ENCODE assay signal across 21 cellular contexts in genomic region chr4:165368567-165368966, GRCh38. TPM values are rescaled to one million over a fixed set of nuclear protein-coding genes. Genes with fewer than 3 reads are reported as not detected.
A peak's percentile ranks its signal among the peaks of the same experiment; 100 is the strongest.
DNase-seq lines count a peak whose midpoint lies in the region; ATAC-seq, FAIRE-seq and TF ChIP-seq lines count a peak whose summit lies in the region.
"Had no signal": no experiment of that assay in that cellular context is flagged by ENCODE, and none has a peak within 500 bp of the region (broad histone marks: within the 10 kb centered on the region; RNA-seq: fewer than 3 reads in every experiment).

No MANE protein-coding gene starts in this region.

- H3K4me3 ChIP-seq in breast epithelium (no peak overlapping the region), K562 (no peak overlapping the region), HepG2 (replicated peaks in 1 of 3; ENCODE audit: insufficient read depth in 1 of 3, low read depth in 2 of 3, low read length in 3 of 3) (no peak overlapping the region)
- H3K4me3 ChIP-seq: BLaER1, GM23248 had no signal

- H3K27ac ChIP-seq in breast epithelium (no peak overlapping the region), K562 (ENCODE audit: extremely low read depth, low read depth, low read length) (no peak overlapping the region), HepG2 (ENCODE audit: extremely low read length, insufficient read depth, low read length) (peak overlapping the region; percentile 67)
- H3K27ac ChIP-seq: BLaER1, GM23248 had no signal

- TF ChIP-seq CTCF in MCF 10A (IDR thresholded peaks at IDR 0.05; ENCODE audit: unreplicated experiment) (no peak), breast epithelium (IDR thresholded peaks at IDR 0.05) (no peak), K562 (IDR thresholded peaks at IDR 0.05 in 2 of 3, conservative IDR thresholded peaks at IDR 0.05 in 1 of 3; ENCODE audit: insufficient read depth in 2 of 3, low read depth in 1 of 3, low read length in 3 of 3) (no peak), HepG2 (CRISPR knock-in tag; IDR thresholded peaks at IDR 0.05) (no peak)

- DNase-seq in NCI-H345 (lab: John Stamatoyannopoulos, UW) (peak; percentile 46), NCI-H345 treated with DMSO at 0.1 percent for 48 hours (lab: John Stamatoyannopoulos, UW; ENCODE audit: unreplicated experiment) (no peak), MCF 10A (ENCODE audit: unreplicated experiment) (peak; percentile 48), breast epithelium (ENCODE audit: low spot score in 2 of 2) (no peak), K562 (ENCODE audit: extremely low read depth in 1 of 4, low spot score in 3 of 4) (no peak), HepG2 (ENCODE audit: low spot score) (peak; percentile 20), NCI-H2227 (lab: John Stamatoyannopoulos, UW; ENCODE audit: unreplicated experiment) (no peak)
- DNase-seq: 8988T; CD4-positive, alpha-beta memory T cell; DMS153; DMS79; GDM1; GM23248; H7; HFFc6 had no signal

- H3K9me1 ChIP-seq in K562 (ENCODE audit: control insufficient read depth, insufficient read depth, low read length), result no peaks in the 10 kb centered on the region

- BruUV-seq in MCF 10A (replicated peaks; lab: Mats Ljungman, UMichigan), result no TSS peak
- BruUV-seq in K562 (replicated peaks; lab: Mats Ljungman, UMichigan), result no TSS peak
- BruUV-seq in HepG2 (replicated peaks; lab: Mats Ljungman, UMichigan), result no TSS peak

- no peak overlapping the region for H3K4me3 Mint-ChIP-seq in MCF 10A (ENCODE audit: unreplicated experiment)
- H3K4me3 Mint-ChIP-seq: CD14-positive monocyte, HFFc6 had no signal

- CTCF ChIA-PET in MCF 10A (lab: Yijun Ruan, JAX) (interaction anchor here (0.7 kb wide), 1 partner anchor 23 kb away, joined by 4 read pairs; no protein-coding TSS in a partner anchor), K562 (lab: Yijun Ruan, JAX; ENCODE audit: low intra/inter-chr PET ratio) (no interaction called here), HepG2 (lab: Yijun Ruan, JAX; ENCODE audit: low intra/inter-chr PET ratio, low total read pairs) (no interaction called here)

- H2AFZ ChIP-seq in K562 (ENCODE audit: low read depth, low read length) (no peak overlapping the region), HepG2 (ENCODE audit: low read length) (no peak overlapping the region)
- H2AFZ ChIP-seq: GM23248 had no signal

- H3K36me3 ChIP-seq in breast epithelium, result no peaks in the 10 kb centered on the region
- H3K36me3 ChIP-seq in K562 (ENCODE audit: control insufficient read depth, insufficient read depth, low read length), result no peaks in the 10 kb centered on the region
- no peaks in the 10 kb centered on the region for H3K36me3 ChIP-seq in HepG2 (replicated peaks in 1 of 2; ENCODE audit: control insufficient read depth in 1 of 2, insufficient read depth in 2 of 2, low read length in 2 of 2)
- H3K36me3 ChIP-seq: BLaER1 had no signal

- in situ Hi-C loops in K562 (cut with MboI) (no loop called here), HepG2 (cut with HindIII; ENCODE audit: extremely low pct_ligation_motif_present, low pct_unique_long_range_greater_than_20kb) (no loop called here)

- 18% methylated on average over 1 of the region's 1 CpG for WGBS in K562 (ENCODE audit: insufficient coverage, low coverage, missing lambda C conversion rate)
- WGBS in HepG2 (ENCODE audit: low lambda C conversion rate), result 88% methylated on average over 1 of the region's 1 CpG

- H3K27me3 ChIP-seq in breast epithelium, result no peaks in the 10 kb centered on the region
- H3K27me3 ChIP-seq in K562 (ENCODE audit: control insufficient read depth in 2 of 2, insufficient read depth in 2 of 2, low read length in 2 of 2), result no peaks in the 10 kb centered on the region
- H3K27me3 ChIP-seq in HepG2 (ENCODE audit: control insufficient read depth in 1 of 2, insufficient read depth in 2 of 2, low read length in 2 of 2), result no peaks in the 10 kb centered on the region
- H3K27me3 ChIP-seq: BLaER1 had no signal

- H3K79me2 ChIP-seq in K562 (ENCODE audit: control insufficient read depth, insufficient read depth, low read length) (no peaks in the 10 kb centered on the region), HepG2 (ENCODE audit: insufficient read depth, low read length) (no peaks in the 10 kb centered on the region)

- intact Hi-C loops in MCF 10A (cut with micrococcal nuclease), result loop anchor here (2.0 kb wide), 1 partner anchor 42 kb away; the partner anchor contains the start of gene MSMO1
- intact Hi-C loops in breast epithelium (cut with DNase I; ENCODE audit: low total_unique reads), result no loop called here
- intact Hi-C loops in K562 (cut with micrococcal nuclease), result no loop called here
- intact Hi-C loops in HepG2 (cut with micrococcal nuclease; ENCODE audit: unreplicated experiment), result no loop called here

- peak overlapping the region; percentile 51 for H3K27ac Mint-ChIP-seq in MCF 10A (ENCODE audit: low read depth, unreplicated experiment)
- H3K27ac Mint-ChIP-seq: CD4-positive, alpha-beta memory T cell; HFFc6 had no signal

- H3K4me1 Mint-ChIP-seq in MCF 10A (ENCODE audit: insufficient read depth, unreplicated experiment), result peaks cover 21% of the 10 kb centered on the region
- H3K4me1 Mint-ChIP-seq: CD4-positive, alpha-beta memory T cell had no signal

- no peak for TF ChIP-seq RAD21 in K562 (CRISPR knock-in tag; conservative IDR thresholded peaks at IDR 0.05 in 1 of 2, IDR thresholded peaks at IDR 0.05 in 1 of 2)
- no peak for TF ChIP-seq RAD21 in HepG2 (CRISPR knock-in tag; IDR thresholded peaks at IDR 0.05)

- TF ChIP-seq EP300 in K562 (IDR thresholded peaks at IDR 0.05; ENCODE audit: low read length) (no peak), HepG2 (IDR thresholded peaks at IDR 0.05; ENCODE audit: low read depth in 2 of 2, low read length in 2 of 2) (no peak), HepG2 (CRISPR knock-in tag; IDR thresholded peaks at IDR 0.05; ENCODE audit: borderline replicate concordance) (no peak)

- H3K9me3 ChIP-seq in breast epithelium (no peaks in the 10 kb centered on the region), K562 (replicated peaks; ENCODE audit: control insufficient read depth, insufficient read depth, low read depth, low read length) (no peaks in the 10 kb centered on the region), HepG2 (ENCODE audit: low read length) (no peaks in the 10 kb centered on the region)
- H3K9me3 ChIP-seq: BLaER1 had no signal

- H3K4me2 ChIP-seq in K562 (ENCODE audit: insufficient read depth, low read length) (no peak overlapping the region), HepG2 (ENCODE audit: low read depth, low read length) (no peak overlapping the region)
- H3K4me2 ChIP-seq: BLaER1 had no signal

- H4K20me1 ChIP-seq in K562 (replicated peaks; ENCODE audit: control insufficient read depth, insufficient read depth, low read length) (no peaks in the 10 kb centered on the region), HepG2 (ENCODE audit: insufficient read depth, low read length) (no peaks in the 10 kb centered on the region)
- H4K20me1 ChIP-seq: BLaER1 had no signal

- no peak for FAIRE-seq in K562 (lab: Jason Lieb, UNC)
- FAIRE-seq in HepG2 (lab: Jason Lieb, UNC), result no peak
- FAIRE-seq: GM12892, GM18507 had no signal

- 0 out of 3 replicates have a peak, but pooled peaks have one; percentile 32 for ATAC-seq in K562
- ATAC-seq in HepG2, result no peak
- ATAC-seq in HG03460 (IDR thresholded peaks at IDR 0.05; ENCODE audit: unreplicated experiment), result no peak
- ATAC-seq: HCT116 had no signal

- POLR2A ChIA-PET in MCF 10A (lab: Yijun Ruan, JAX) (interaction anchor here (0.7 to 1.2 kb wide), 5 partner anchors 9 to 92 kb away, joined by 3 read pairs; partner anchors contain the start of gene CPE), K562 (lab: Yijun Ruan, JAX) (interaction anchor here (0.6 to 1.0 kb wide), 2 partner anchors 9 to 80 kb away, joined by 3 read pairs; no protein-coding TSS in a partner anchor), HepG2 (lab: Yijun Ruan, JAX) (interaction anchor here (6.9 kb wide), 1 partner anchor 10 kb away, joined by 43 read pairs; the partner anchor contains the start of gene CPE)

- H3K9ac ChIP-seq in K562 (ENCODE audit: insufficient read depth in 1 of 2, low read depth in 2 of 2, low read length in 2 of 2) (no peak overlapping the region), HepG2 (ENCODE audit: insufficient read depth, low read depth, low read length) (no peak overlapping the region)
- H3K9ac ChIP-seq: BLaER1, GM23248 had no signal

- TF ChIP-seq POLR2A in breast epithelium (IDR thresholded peaks at IDR 0.05) (no peak), K562 (conservative IDR thresholded peaks at IDR 0.05) (no peak), HepG2 (IDR thresholded peaks at IDR 0.05; ENCODE audit: insufficient read depth in 1 of 2, low read depth in 2 of 2, low read length in 2 of 2) (no peak)

- H3K36me3 Mint-ChIP-seq in MCF 10A (ENCODE audit: insufficient read depth, unreplicated experiment), result peaks cover 6% of the 10 kb centered on the region
- H3K36me3 Mint-ChIP-seq: CD14-positive monocyte; CD4-positive, alpha-beta memory T cell had no signal

- H3K9me3 Mint-ChIP-seq in MCF 10A (ENCODE audit: unreplicated experiment), result no peaks in the 10 kb centered on the region
- H3K9me3 Mint-ChIP-seq: HFFc6 had no signal

- no peaks in the 10 kb centered on the region for H3K27me3 Mint-ChIP-seq in MCF 10A (ENCODE audit: insufficient read depth, unreplicated experiment)
- H3K27me3 Mint-ChIP-seq: CD4-positive, alpha-beta memory T cell had no signal

- no peaks in the 10 kb centered on the region for H3K4me1 ChIP-seq in breast epithelium
- no peaks in the 10 kb centered on the region; a peak in 1 of 5 replicates for H3K4me1 ChIP-seq in K562 (replicated peaks in 1 of 2; ENCODE audit: control insufficient read depth in 2 of 2, insufficient read depth in 2 of 2, low read length in 2 of 2)
- peaks cover 85% of the 10 kb centered on the region for H3K4me1 ChIP-seq in HepG2 (ENCODE audit: insufficient read depth, low read length)
- H3K4me1 ChIP-seq: BLaER1 had no signal

RNA-seq across cellular contexts. Expression of gene CPE, which starts 10.2 kb away (rescaled TPM):
- 8.3 and 9.1 TPM in 2 replicates for total RNA-seq in MCF 10A (2022)
- 100 to 1,000 TPM; 106 to 129 (median 114) TPM for total RNA-seq in breast epithelium
- not detected in 2 replicates for total RNA-seq in K562 (2011; cell fraction: chromatin; rRNA removed; ENCODE audit: low replicate concordance)
- total RNA-seq in K562 (2011; cell fraction: nucleolus; rRNA removed), result not detected in 2 replicates
- not detected in 2 replicates for total RNA-seq in K562 (2011; cell fraction: nucleoplasm; rRNA removed)
- not detected in 2 replicates for total RNA-seq in K562 (2014; rRNA removed)
- not detected in 2 replicates for total RNA-seq in K562 (2014; rRNA removed; fragmentation: Illumina TruSeq; extraction: Trizol)
- total RNA-seq in K562 (2015; rRNA removed; fragmentation: Illumina TruSeq; extraction: Trizol), result not detected in 2 replicates
- 0.16 and 0.22 TPM in 2 replicates for total RNA-seq in K562 (2021)
- polyA plus RNA-seq in K562 (2011; rRNA removed), result 0.06 and 0.09 TPM in 2 replicates
- 0.03 TPM in 1 of 2 replicates, not detected in the other for polyA plus RNA-seq in K562 (2011; cell fraction: cytosol; rRNA removed)
- polyA plus RNA-seq in K562 (2011; cell fraction: nucleus; rRNA removed), result not detected in 2 replicates
- 0.03 TPM in 1 of 2 replicates, not detected in the other for polyA plus RNA-seq in K562 (2012)
- polyA plus RNA-seq in K562 (2014; fragmentation: Illumina TruSeq; extraction: Trizol), result 0.04 TPM in 1 of 2 replicates, not detected in the other
- under 1 TPM in 1 of 2 experiments, not detected in 1; 0.04 TPM for polyA plus RNA-seq in K562 (2014; fragmentation: Nextera tagmentation; extraction: Ambion mirVana)
- 0.11 TPM in 1 of 2 replicates, not detected in the other for polyA plus RNA-seq in K562 (2014; rRNA removed)
- polyA minus RNA-seq in K562 (2011; rRNA and poly(A)+ RNA removed), result 0.24 TPM in 1 of 2 replicates, not detected in the other
- polyA minus RNA-seq in K562 (2011; cell fraction: cytosol; rRNA and poly(A)+ RNA removed), result 2.8 TPM in 1 of 2 replicates, not detected in the other
- polyA minus RNA-seq in K562 (2011; cell fraction: nucleus; rRNA and poly(A)+ RNA removed), result not detected in 2 replicates
- 94.9 and 268 TPM in 2 replicates for total RNA-seq in HepG2 (2016; rRNA removed; fragmentation: Illumina TruSeq; extraction: Trizol)
- 17.2 and 19.0 TPM in 2 replicates for total RNA-seq in HepG2 (2016; cell fraction: cytosol; rRNA removed; fragmentation: Illumina TruSeq; extraction: Trizol; ENCODE audit: low read depth)
- total RNA-seq in HepG2 (2016; cell fraction: insoluble cytoplasmic fraction; rRNA removed; fragmentation: Illumina TruSeq; extraction: Trizol), result 102 and 257 TPM in 2 replicates
- total RNA-seq in HepG2 (2016; cell fraction: membrane; rRNA removed; fragmentation: Illumina TruSeq; extraction: Trizol), result 37.6 and 40.7 TPM in 2 replicates
- 175 and 228 TPM in 2 replicates for total RNA-seq in HepG2 (2016; cell fraction: nucleus; rRNA removed; fragmentation: Illumina TruSeq; extraction: Trizol)
- polyA plus RNA-seq in HepG2 (2011; rRNA removed), result 852 and 1,053 TPM in 2 replicates
- 598 and 914 TPM in 2 replicates for polyA plus RNA-seq in HepG2 (2011; cell fraction: cytosol; rRNA removed)
- 191 and 279 TPM in 2 replicates for polyA plus RNA-seq in HepG2 (2011; cell fraction: nucleus; rRNA removed)
- 606 and 622 TPM in 2 replicates for polyA plus RNA-seq in HepG2 (2012)
- polyA plus RNA-seq in HepG2 (2016; cell fraction: cytosol; fragmentation: Illumina TruSeq; extraction: Trizol; ENCODE audit: low read depth), result 16.7 and 17.9 TPM in 2 replicates
- 101 and 110 TPM in 2 replicates for polyA plus RNA-seq in HepG2 (2016; cell fraction: insoluble cytoplasmic fraction; fragmentation: Illumina TruSeq; extraction: Trizol; ENCODE audit: low read depth)
- polyA plus RNA-seq in HepG2 (2016; cell fraction: membrane; fragmentation: Illumina TruSeq; extraction: Trizol; ENCODE audit: low read depth), result 27.8 and 29.5 TPM in 2 replicates
- 265 and 300 TPM in 2 replicates for polyA plus RNA-seq in HepG2 (2016; cell fraction: nucleus; fragmentation: Illumina TruSeq; extraction: Trizol; ENCODE audit: insufficient read depth, low read depth)
- 2.0 and 450 TPM in 2 replicates for polyA minus RNA-seq in HepG2 (2011; rRNA and poly(A)+ RNA removed; ENCODE audit: low replicate concordance)
- 399 and 680 TPM in 2 replicates for polyA minus RNA-seq in HepG2 (2011; cell fraction: cytosol; rRNA and poly(A)+ RNA removed)
- polyA minus RNA-seq in HepG2 (2011; cell fraction: nucleus; rRNA and poly(A)+ RNA removed), result 122 and 224 TPM in 2 replicates
- total RNA-seq: CD4-positive, alpha-beta memory T cell had no signal
- polyA plus RNA-seq: CD4-positive, alpha-beta memory T cell had no signal

RNA-seq across cellular contexts. Expression of gene MSMO1, which starts 41.1 kb away (rescaled TPM):
- 80.4 and 94.9 TPM in 2 replicates for total RNA-seq in MCF 10A (2022)
- total RNA-seq in breast epithelium, result 10 to 100 TPM; 11.8 to 35.3 (median 24.6) TPM
- total RNA-seq in K562 (2011; cell fraction: chromatin; rRNA removed; ENCODE audit: low replicate concordance), result 111 and 411 TPM in 2 replicates
- 106 and 148 TPM in 2 replicates for total RNA-seq in K562 (2011; cell fraction: nucleolus; rRNA removed)
- 276 and 345 TPM in 2 replicates for total RNA-seq in K562 (2011; cell fraction: nucleoplasm; rRNA removed)
- 41.0 and 47.1 TPM in 2 replicates for total RNA-seq in K562 (2014; rRNA removed)
- 68.9 and 73.4 TPM in 2 replicates for total RNA-seq in K562 (2014; rRNA removed; fragmentation: Illumina TruSeq; extraction: Trizol)
- total RNA-seq in K562 (2015; rRNA removed; fragmentation: Illumina TruSeq; extraction: Trizol), result 28.5 and 32.0 TPM in 2 replicates
- 39.2 and 41.2 TPM in 2 replicates for total RNA-seq in K562 (2021)
- polyA plus RNA-seq in K562 (2011; rRNA removed), result 172 and 179 TPM in 2 replicates
- 49.3 and 163 TPM in 2 replicates for polyA plus RNA-seq in K562 (2011; cell fraction: cytosol; rRNA removed)
- polyA plus RNA-seq in K562 (2011; cell fraction: nucleus; rRNA removed), result 47.9 and 86.1 TPM in 2 replicates
- polyA plus RNA-seq in K562 (2012), result 26.0 and 41.1 TPM in 2 replicates
- 54.6 and 63.5 TPM in 2 replicates for polyA plus RNA-seq in K562 (2014; fragmentation: Illumina TruSeq; extraction: Trizol)
- 10 to 100 TPM; 79.5 to 86.8 TPM for polyA plus RNA-seq in K562 (2014; fragmentation: Nextera tagmentation; extraction: Ambion mirVana)
- polyA plus RNA-seq in K562 (2014; rRNA removed), result 51.7 and 58.9 TPM in 2 replicates
- 121 and 167 TPM in 2 replicates for polyA minus RNA-seq in K562 (2011; rRNA and poly(A)+ RNA removed)
- 55.9 and 66.0 TPM in 2 replicates for polyA minus RNA-seq in K562 (2011; cell fraction: cytosol; rRNA and poly(A)+ RNA removed)
- 55.2 and 132 TPM in 2 replicates for polyA minus RNA-seq in K562 (2011; cell fraction: nucleus; rRNA and poly(A)+ RNA removed)
- total RNA-seq in HepG2 (2016; rRNA removed; fragmentation: Illumina TruSeq; extraction: Trizol), result 135 and 216 TPM in 2 replicates
- total RNA-seq in HepG2 (2016; cell fraction: cytosol; rRNA removed; fragmentation: Illumina TruSeq; extraction: Trizol; ENCODE audit: low read depth), result 56.7 and 57.3 TPM in 2 replicates
- 150 and 216 TPM in 2 replicates for total RNA-seq in HepG2 (2016; cell fraction: insoluble cytoplasmic fraction; rRNA removed; fragmentation: Illumina TruSeq; extraction: Trizol)
- total RNA-seq in HepG2 (2016; cell fraction: membrane; rRNA removed; fragmentation: Illumina TruSeq; extraction: Trizol), result 135 and 158 TPM in 2 replicates
- total RNA-seq in HepG2 (2016; cell fraction: nucleus; rRNA removed; fragmentation: Illumina TruSeq; extraction: Trizol), result 178 and 218 TPM in 2 replicates
- polyA plus RNA-seq in HepG2 (2011; rRNA removed), result 98.1 and 138 TPM in 2 replicates
- polyA plus RNA-seq in HepG2 (2011; cell fraction: cytosol; rRNA removed), result 48.1 and 138 TPM in 2 replicates
- polyA plus RNA-seq in HepG2 (2011; cell fraction: nucleus; rRNA removed), result 17.9 and 54.3 TPM in 2 replicates
- 175 and 202 TPM in 2 replicates for polyA plus RNA-seq in HepG2 (2012)
- 23.5 and 27.9 TPM in 2 replicates for polyA plus RNA-seq in HepG2 (2016; cell fraction: cytosol; fragmentation: Illumina TruSeq; extraction: Trizol; ENCODE audit: low read depth)
- polyA plus RNA-seq in HepG2 (2016; cell fraction: insoluble cytoplasmic fraction; fragmentation: Illumina TruSeq; extraction: Trizol; ENCODE audit: low read depth), result 109 and 119 TPM in 2 replicates
- polyA plus RNA-seq in HepG2 (2016; cell fraction: membrane; fragmentation: Illumina TruSeq; extraction: Trizol; ENCODE audit: low read depth), result 58.7 and 63.0 TPM in 2 replicates
- 234 and 249 TPM in 2 replicates for polyA plus RNA-seq in HepG2 (2016; cell fraction: nucleus; fragmentation: Illumina TruSeq; extraction: Trizol; ENCODE audit: insufficient read depth, low read depth)
- polyA minus RNA-seq in HepG2 (2011; rRNA and poly(A)+ RNA removed; ENCODE audit: low replicate concordance), result 11.4 and 32.9 TPM in 2 replicates
- 61.6 and 109 TPM in 2 replicates for polyA minus RNA-seq in HepG2 (2011; cell fraction: cytosol; rRNA and poly(A)+ RNA removed)
- polyA minus RNA-seq in HepG2 (2011; cell fraction: nucleus; rRNA and poly(A)+ RNA removed), result 48.5 and 106 TPM in 2 replicates

Comparison
In these comparisons a context has a peak if more than half of its experiments do, and no peak if none do; other contexts are left out.
1. DNase-seq: peak in NCI-H345 (single experiment), MCF 10A (single experiment) and HepG2 (single experiment); none in NCI-H345 treated with DMSO at 0.1 percent for 48 hours (single experiment), breast epithelium (0 of 2), K562 (0 of 4) and NCI-H2227 (single experiment).